In the genomic region with DNA sequence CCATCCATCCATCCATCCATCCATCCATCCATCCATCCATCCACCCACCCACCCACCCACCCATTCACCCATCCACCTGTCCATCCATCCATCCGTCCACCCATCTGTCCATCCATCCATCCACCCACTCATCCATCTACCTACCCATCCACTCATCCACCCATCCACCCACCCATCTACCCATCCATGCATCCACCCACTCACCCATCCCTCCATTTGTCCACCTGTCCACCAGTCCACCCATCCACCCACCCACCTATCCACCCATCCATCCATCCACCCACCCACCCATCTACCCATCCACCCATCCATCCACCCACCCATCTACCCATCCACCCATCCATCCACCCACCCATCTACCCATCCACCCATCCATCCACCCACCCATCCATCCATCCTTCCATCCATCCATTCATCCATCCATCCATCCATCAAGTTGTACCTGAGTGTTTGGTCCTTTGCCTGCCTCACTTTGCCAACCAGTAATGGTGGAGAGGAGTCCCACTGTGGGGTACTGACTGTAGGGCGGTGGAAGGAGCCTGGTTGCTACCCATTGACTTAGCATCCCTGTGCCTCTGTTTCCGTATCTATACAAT, we compare ENCODE assay signal across 21 cellular contexts. TPM values are rescaled to one million over a fixed set of nuclear protein-coding genes. Genes with fewer than 3 reads are reported as not detected.
DNase-seq lines count a peak whose midpoint lies in the region; TF ChIP-seq lines count a peak whose summit lies in the region.
"Had no signal": no experiment of that assay in that cellular context is flagged by ENCODE, and none has a peak within 500 bp of the region (broad histone marks: within the 10 kb centered on the region; RNA-seq: fewer than 3 reads in every experiment).

No MANE protein-coding gene starts in this region.

- peak overlapping the region; percentile 93 for H3K27ac Mint-ChIP-seq in activated CD4-positive, alpha-beta T cell treated with anti-CD3 and anti-CD28 coated beads, Interleukin-2, amount 10 ng/mL, durations not matched to agents 7 days and 5 days
- H3K27ac Mint-ChIP-seq in IgD-negative memory B cell: peak overlapping the region in 2 of 3 donors; percentile 16 to 84
- peak overlapping the region; percentile 84 for H3K27ac Mint-ChIP-seq in activated naive CD8-positive, alpha-beta T cell treated with anti-CD3 and anti-CD28 coated beads for 36 hours
- H3K27ac Mint-ChIP-seq: nephron, progenitor cell of endocrine pancreas had no signal

- no peak for DNase-seq in activated CD4-positive, alpha-beta T cell treated with anti-CD3 and anti-CD28 coated beads, Interleukin-2, amount 10 ng/mL, durations not matched to agents 7 days and 5 days
- no peak for DNase-seq in activated CD4-positive, alpha-beta T cell treated with anti-CD3 and anti-CD28 coated beads for 48 hours
- DNase-seq in activated naive CD8-positive, alpha-beta T cell treated with anti-CD3 and anti-CD28 coated beads for 36 hours: no peak
- DNase-seq in spleen (no peak), vagina (ENCODE audit: extremely low spot score in 2 of 2) (no peak), NCI-H82 (lab: John Stamatoyannopoulos, UW) (no peak), NCI-H1930 (lab: John Stamatoyannopoulos, UW) (no peak)
- DNase-seq: DMS153; mesendoderm; NCI-H1436; NCI-H774; PC-9; stimulated activated CD4-positive, alpha-beta T cell treated with anti-CD3 and anti-CD28 coated beads, Interleukin-2, amount 100 ng/mL, for 24 hours; upper lobe of left lung had no signal

- H3K36me3 Mint-ChIP-seq in activated CD4-positive, alpha-beta T cell treated with anti-CD3 and anti-CD28 coated beads, Interleukin-2, amount 10 ng/mL, durations not matched to agents 7 days and 5 days (ENCODE audit: low read depth): peaks cover 46% of the 10 kb centered on the region
- H3K36me3 Mint-ChIP-seq in IgD-negative memory B cell: no peaks in the 10 kb centered on the region
- H3K36me3 Mint-ChIP-seq in activated naive CD8-positive, alpha-beta T cell treated with anti-CD3 and anti-CD28 coated beads for 36 hours: peaks cover 45% of the 10 kb centered on the region

- H3K9me3 ChIP-seq in spleen (no peaks in the 10 kb centered on the region), vagina (no peaks in the 10 kb centered on the region)
- H3K9me3 ChIP-seq: A549, BLaER1, upper lobe of left lung had no signal

- POLR2A ChIA-PET in activated CD4-positive, alpha-beta T cell treated with anti-CD3 and anti-CD28 coated beads, Interleukin-2, amount 10 ng/mL, durations not matched to agents 7 days and 5 days (lab: Charles Lee): no interaction called here

- H3K4me1 ChIP-seq in spleen: peaks cover 23 to 98% (median 73%) of the 10 kb centered on the region in 6 donors
- peaks cover 5% of the 10 kb centered on the region for H3K4me1 ChIP-seq in vagina
- H3K4me1 ChIP-seq: A549 had no signal

- peaks cover 80% of the 10 kb centered on the region for H3K4me1 Mint-ChIP-seq in activated CD4-positive, alpha-beta T cell treated with anti-CD3 and anti-CD28 coated beads, Interleukin-2, amount 10 ng/mL, durations not matched to agents 7 days and 5 days
- H3K4me1 Mint-ChIP-seq in IgD-negative memory B cell: peaks cover 45 to 57% (median 45%) of the 10 kb centered on the region in 3 donors
- peaks cover 79% of the 10 kb centered on the region for H3K4me1 Mint-ChIP-seq in activated naive CD8-positive, alpha-beta T cell treated with anti-CD3 and anti-CD28 coated beads for 36 hours
- H3K4me1 Mint-ChIP-seq: nephron had no signal

- H3K27ac ChIP-seq in spleen (peak overlapping the region in 6 of 8 donors; percentile 44 to 89 (median 78)), vagina (no peak overlapping the region)
- H3K27ac ChIP-seq: A549, BLaER1, PC-9, upper lobe of left lung had no signal

- intact Hi-C loops in spleen (cut with DNase I; ENCODE audit: low total_unique reads): no loop called here
- intact Hi-C loops in vagina (cut with DNase I): no loop called here

- CTCF ChIA-PET in activated CD4-positive, alpha-beta T cell treated with anti-CD3 and anti-CD28 coated beads, Interleukin-2, amount 10 ng/mL, durations not matched to agents 7 days and 5 days (lab: Charles Lee): interaction anchor here (1.2 to 4.3 kb wide), 5 partner anchors 8 to 39 kb away, joined by 3 to 18 read pairs (median 6); a partner anchor contains a TSS

- H3K4me3 ChIP-seq in spleen: no peak overlapping the region
- H3K4me3 ChIP-seq in vagina: no peak overlapping the region
- H3K4me3 ChIP-seq: A549, BLaER1, GM12878, PC-9, upper lobe of left lung had no signal

- TF ChIP-seq POLR2A in spleen (IDR thresholded peaks at IDR 0.05) (no peak), vagina (IDR thresholded peaks at IDR 0.05) (no peak)

- H3K27me3 ChIP-seq in spleen (replicated peaks in 1 of 7) (no peaks in the 10 kb centered on the region), vagina (no peaks in the 10 kb centered on the region)
- H3K27me3 ChIP-seq: BLaER1, upper lobe of left lung had no signal

- H3K36me3 ChIP-seq in spleen: peaks cover 0 to 34% (median 0%) of the 10 kb centered on the region in 6 donors
- H3K36me3 ChIP-seq in vagina: no peaks in the 10 kb centered on the region
- H3K36me3 ChIP-seq: BLaER1, upper lobe of left lung had no signal

- H3K9me3 Mint-ChIP-seq in activated CD4-positive, alpha-beta T cell treated with anti-CD3 and anti-CD28 coated beads, Interleukin-2, amount 10 ng/mL, durations not matched to agents 7 days and 5 days: no peaks in the 10 kb centered on the region
- H3K9me3 Mint-ChIP-seq in IgD-negative memory B cell: no peaks in the 10 kb centered on the region
- no peaks in the 10 kb centered on the region for H3K9me3 Mint-ChIP-seq in activated naive CD8-positive, alpha-beta T cell treated with anti-CD3 and anti-CD28 coated beads for 36 hours
- H3K9me3 Mint-ChIP-seq: nephron had no signal

- H3K27me3 Mint-ChIP-seq in activated CD4-positive, alpha-beta T cell treated with anti-CD3 and anti-CD28 coated beads, Interleukin-2, amount 10 ng/mL, durations not matched to agents 7 days and 5 days: no peaks in the 10 kb centered on the region
- H3K27me3 Mint-ChIP-seq in IgD-negative memory B cell: no peaks in the 10 kb centered on the region
- no peaks in the 10 kb centered on the region for H3K27me3 Mint-ChIP-seq in activated naive CD8-positive, alpha-beta T cell treated with anti-CD3 and anti-CD28 coated beads for 36 hours

- H3K4me3 Mint-ChIP-seq in activated CD4-positive, alpha-beta T cell treated with anti-CD3 and anti-CD28 coated beads, Interleukin-2, amount 10 ng/mL, durations not matched to agents 7 days and 5 days: peak overlapping the region; percentile 61
- peak overlapping the region in 2 of 4 donors; percentile 57 to 90 for H3K4me3 Mint-ChIP-seq in IgD-negative memory B cell
- peak overlapping the region; percentile 51 for H3K4me3 Mint-ChIP-seq in activated naive CD8-positive, alpha-beta T cell treated with anti-CD3 and anti-CD28 coated beads for 36 hours
- H3K4me3 Mint-ChIP-seq: nephron had no signal

- TF ChIP-seq CTCF in spleen (IDR thresholded peaks at IDR 0.05 in 8 of 11, conservative IDR thresholded peaks at IDR 0.05 in 3 of 11) (no peak), vagina (IDR thresholded peaks at IDR 0.05) (no peak)

- 90 to 94% (median 92%) methylated on average over 3 of the region's 3 CpGs for WGBS in spleen, 5 donors

RNA-seq across cellular contexts. Expression of a gene that starts 17.3 kb away (rescaled TPM):
- 100 to 1,000 TPM; 135 to 176 TPM for total RNA-seq in activated CD4-positive, alpha-beta T cell treated with anti-CD3 and anti-CD28 coated beads, Interleukin-2, amount 10 ng/mL, durations not matched to agents 7 days and 5 days
- polyA plus RNA-seq in IgD-negative memory B cell: 37.3 TPM
- 10 to 100 TPM; 93.4 to 94.5 TPM for total RNA-seq in activated naive CD8-positive, alpha-beta T cell treated with anti-CD3 and anti-CD28 coated beads for 36 hours
- total RNA-seq in spleen: 100 to 1,000 TPM in 1 of 7 donors, 10 to 100 TPM in 6; 62.0 to 130 (median 82.6) TPM
- 100 to 1,000 TPM in 2 of 3 donors, 10 to 100 TPM in 1; 31.1 to 150 (median 115) TPM for polyA plus RNA-seq in spleen
- total RNA-seq in vagina: 13.3 TPM
- total RNA-seq: PC-9, progenitor cell of endocrine pancreas, SK-MEL-5 had no signal
- polyA plus RNA-seq: A549 had no signal

RNA-seq across cellular contexts. Expression of a gene that starts 58.7 kb away (rescaled TPM):
- total RNA-seq in activated CD4-positive, alpha-beta T cell treated with anti-CD3 and anti-CD28 coated beads, Interleukin-2, amount 10 ng/mL, durations not matched to agents 7 days and 5 days: 10 to 100 TPM; 14.5 to 16.7 TPM
- 471 TPM for polyA plus RNA-seq in IgD-negative memory B cell
- total RNA-seq in activated naive CD8-positive, alpha-beta T cell treated with anti-CD3 and anti-CD28 coated beads for 36 hours: 10 to 100 TPM; 40.6 to 43.1 TPM
- total RNA-seq in spleen: 100 to 1,000 TPM in 6 of 7 donors, 10 to 100 TPM in 1; 98.5 to 276 (median 124) TPM
- polyA plus RNA-seq in spleen: 100 to 1,000 TPM; 117 to 160 (median 158) TPM
- 80.3 TPM for total RNA-seq in vagina
